Comparison of ENCODE assay signal across 9 cellular contexts in the genomic region with DNA sequence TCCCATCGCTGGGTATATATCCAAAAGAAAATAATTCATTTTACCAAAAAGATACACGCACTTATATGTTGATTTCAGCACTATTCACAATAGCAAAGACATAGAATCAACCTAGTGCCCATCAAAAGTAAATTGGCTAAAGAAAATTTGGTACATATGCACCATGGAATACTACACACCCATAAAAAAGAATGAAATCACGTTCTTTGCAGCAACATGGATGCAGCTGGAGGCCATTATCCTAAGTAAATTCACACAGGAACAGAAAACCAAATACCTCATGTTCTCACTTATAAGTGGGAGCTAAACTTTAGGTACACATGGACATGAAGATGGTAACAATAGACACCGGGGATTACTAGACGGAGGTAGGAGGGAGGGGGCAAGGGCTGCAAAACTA.
"Had no signal": no experiment of that assay in that cellular context is flagged by ENCODE, and none has a peak within 500 bp of the region (broad histone marks: within the 10 kb centered on the region; RNA-seq: fewer than 3 reads in every experiment).

No MANE protein-coding gene starts in this region.

- H3K9ac ChIP-seq: KMS-11 had no signal

- H3K27ac ChIP-seq: HL-60, KMS-11 had no signal

- DNase-seq: IMR-90, Karpas-422, Kasumi-1, KBM-7, KG1 had no signal

- ATAC-seq: HepG2 had no signal

- FAIRE-seq: HepG2, HTR-8/SVneo had no signal

- H3K4me2 ChIP-seq: KMS-11 had no signal
